In the genomic region with DNA sequence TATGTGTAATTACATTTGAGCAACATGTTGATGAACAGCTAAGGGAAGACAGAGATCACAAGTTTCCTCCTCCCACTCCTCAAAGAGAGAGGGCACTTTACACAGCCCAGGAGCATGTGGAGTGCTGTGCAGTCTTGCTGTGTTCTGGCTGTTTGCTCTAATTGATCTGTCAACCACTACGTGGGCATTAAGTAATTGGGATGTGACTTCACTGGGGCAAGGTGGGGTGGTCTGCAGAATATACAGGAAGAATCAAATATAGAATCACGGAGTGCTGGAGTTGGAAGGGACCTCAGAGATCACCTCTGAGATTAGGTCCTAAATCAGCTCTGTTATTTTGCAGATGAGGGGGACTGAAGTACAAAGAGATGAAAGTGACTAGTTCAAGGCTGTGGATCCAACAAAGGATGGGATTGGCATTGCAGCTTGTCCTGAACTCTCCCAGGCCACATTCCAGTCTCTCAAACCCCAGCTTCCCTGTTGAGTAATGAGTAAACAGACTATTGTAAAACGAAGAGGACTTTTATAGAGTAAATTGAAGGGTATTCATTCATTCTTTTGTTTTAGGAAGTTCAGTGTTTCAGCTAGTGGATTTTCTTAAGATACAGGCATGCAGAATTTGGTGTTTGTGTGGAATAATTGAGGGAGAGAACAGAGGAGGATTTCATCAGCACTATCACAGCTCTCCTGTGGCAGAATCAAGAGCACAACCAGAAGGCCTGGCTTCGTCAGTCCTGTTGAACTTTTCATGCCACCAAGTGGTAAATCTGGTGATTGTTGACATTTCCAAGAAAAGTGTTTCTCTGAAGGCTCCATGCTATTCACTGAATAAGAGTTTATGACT, we compare ENCODE assay signal across 16 cellular contexts. TPM values are rescaled to one million over a fixed set of nuclear protein-coding genes. Genes with fewer than 3 reads are reported as not detected.
DNase-seq lines count a peak whose midpoint lies in the region; ATAC-seq, FAIRE-seq and TF ChIP-seq lines count a peak whose summit lies in the region.
"Had no signal": no experiment of that assay in that cellular context is flagged by ENCODE, and none has a peak within 500 bp of the region (broad histone marks: within the 10 kb centered on the region; RNA-seq: fewer than 3 reads in every experiment).

No MANE protein-coding gene starts in this region.

- H3K23ac ChIP-seq in mesenchymal stem cell (ENCODE audit: low read length in 2 of 2): no peak overlapping the region

- no peaks in the 10 kb centered on the region for H3K36me3 Mint-ChIP-seq in natural killer cell treated with Interleukin-12 subunit alpha and Interleukin-12 subunit beta and Interleukin-15 and Interleukin-18, amount 100 ng/mL, for 72 hours
- H3K36me3 Mint-ChIP-seq: activated CD4-positive, alpha-beta memory T cell treated with anti-CD3 and anti-CD28 coated beads for 36 hours had no signal

- TF ChIP-seq POLR2A in K562 (conservative IDR thresholded peaks at IDR 0.05): no peak

- POLR2A ChIA-PET in K562 (lab: Yijun Ruan, JAX): interaction anchor here (1.1 kb wide), 1 partner anchor 22 kb away, joined by 3 read pairs; the partner anchor contains the start of gene NOS1AP

- H4K91ac ChIP-seq in mesenchymal stem cell (ENCODE audit: low read length): no peak overlapping the region

- H2BK120ac ChIP-seq in mesenchymal stem cell (ENCODE audit: low read depth, low read length): no peak overlapping the region

- H3K9me2 ChIP-seq in MM.1S (replicated peaks; ENCODE audit: insufficient read depth, low read length): no peaks in the 10 kb centered on the region

- in situ Hi-C loops in K562 (cut with MboI): no loop called here

- no peak for TF ChIP-seq RAD21 in K562 (CRISPR knock-in tag; conservative IDR thresholded peaks at IDR 0.05 in 1 of 2, IDR thresholded peaks at IDR 0.05 in 1 of 2)

- H3F3A ChIP-seq in MM.1S (ENCODE audit: insufficient read depth, low read length): no peaks in the 10 kb centered on the region

- no peaks in the 10 kb centered on the region; the same call in 2 of the 3 replicates for H3K36me3 ChIP-seq in K562 (ENCODE audit: control insufficient read depth, insufficient read depth, low read length)
- H3K36me3 ChIP-seq in mesenchymal stem cell (ENCODE audit: control insufficient read depth in 1 of 2, insufficient read depth in 2 of 2, low read depth in 1 of 2, low read length in 2 of 2): no peaks in the 10 kb centered on the region
- no peaks in the 10 kb centered on the region for H3K36me3 ChIP-seq in MM.1S (replicated peaks; ENCODE audit: insufficient read depth, low read length)
- H3K36me3 ChIP-seq: cardiac muscle cell, lower lobe of right lung, transverse colon had no signal

- H3K4me3 Mint-ChIP-seq in natural killer cell treated with Interleukin-12 subunit alpha and Interleukin-12 subunit beta and Interleukin-15 and Interleukin-18, amount 100 ng/mL, for 72 hours: no peak overlapping the region
- H3K4me3 Mint-ChIP-seq: activated CD4-positive, alpha-beta memory T cell treated with anti-CD3 and anti-CD28 coated beads for 36 hours; T-helper 2 cell treated with Interferon-gamma antibody and Interleukin-4, amounts not matched to agents 5 μg/mL and 100 μg/mL, for 36 hours had no signal

- TF ChIP-seq EP300 in K562 (IDR thresholded peaks at IDR 0.05; ENCODE audit: low read length): no peak

- H3K9me1 ChIP-seq in K562 (ENCODE audit: control insufficient read depth, insufficient read depth, low read length): no peaks in the 10 kb centered on the region

- no peaks in the 10 kb centered on the region for H3K9me3 Mint-ChIP-seq in natural killer cell treated with Interleukin-12 subunit alpha and Interleukin-12 subunit beta and Interleukin-15 and Interleukin-18, amount 100 ng/mL, for 72 hours
- H3K9me3 Mint-ChIP-seq: activated CD4-positive, alpha-beta memory T cell treated with anti-CD3 and anti-CD28 coated beads for 36 hours; T-helper 2 cell treated with Interferon-gamma antibody and Interleukin-4, amounts not matched to agents 5 μg/mL and 100 μg/mL, for 36 hours had no signal

- no peak overlapping the region for H3K4ac ChIP-seq in mesenchymal stem cell (ENCODE audit: low read depth in 1 of 2, low read length in 2 of 2)

- H3K79me1 ChIP-seq in mesenchymal stem cell (replicated peaks; ENCODE audit: low read length, poor library complexity, severe bottlenecking): peaks cover 2% of the 10 kb centered on the region

- H3K79me2 ChIP-seq in K562 (ENCODE audit: control insufficient read depth, insufficient read depth, low read length) (no peaks in the 10 kb centered on the region), MM.1S (ENCODE audit: low read length) (no peaks in the 10 kb centered on the region)

- no peak for FAIRE-seq in K562 (lab: Jason Lieb, UNC)

- WGBS in K562 (ENCODE audit: insufficient coverage, low coverage, missing lambda C conversion rate): 0% methylated on average over 4 of the region's 4 CpGs
- WGBS in mesenchymal stem cell: 9% methylated on average over 4 of the region's 4 CpGs

- H4K20me1 ChIP-seq in K562 (replicated peaks; ENCODE audit: control insufficient read depth, insufficient read depth, low read length) (no peaks in the 10 kb centered on the region), MM.1S (ENCODE audit: insufficient read depth, low read length) (no peaks in the 10 kb centered on the region)

- no peak overlapping the region for H2BK15ac ChIP-seq in mesenchymal stem cell (ENCODE audit: low read depth, poor library complexity, severe bottlenecking)

- H3K27ac ChIP-seq in K562 (ENCODE audit: extremely low read depth, low read depth, low read length) (no peak overlapping the region), mesenchymal stem cell (ENCODE audit: low read length, poor library complexity, severe bottlenecking) (no peak overlapping the region), MM.1S (ENCODE audit: low read length) (no peak overlapping the region)
- H3K27ac ChIP-seq: cardiac muscle cell, lower lobe of right lung had no signal

- no peak overlapping the region for H3K14ac ChIP-seq in mesenchymal stem cell (ENCODE audit: low read length in 2 of 2)

- DNase-seq in Ammon's horn (ENCODE audit: low spot score): peak; percentile 47
- DNase-seq in HuH-7 (ENCODE audit: low spot score): peak; percentile 23
- DNase-seq in K562 (ENCODE audit: extremely low read depth in 1 of 4, low spot score in 3 of 4): no peak
- DNase-seq in mesenchymal stem cell: peak; percentile 62
- no peak for DNase-seq in epidermal melanocyte (ENCODE audit: insufficient read length, low spot score)
- DNase-seq in natural killer cell treated with Interleukin-12 subunit alpha and Interleukin-12 subunit beta and Interleukin-15 and Interleukin-18, amount 100 ng/mL, for 72 hours (ENCODE audit: low spot score): no peak
- no peak for DNase-seq in MM.1S
- no peak for DNase-seq in NCI-H345 treated with DMSO at 0.1 percent for 48 hours (lab: John Stamatoyannopoulos, UW; ENCODE audit: unreplicated experiment)
- DNase-seq: activated CD4-positive, alpha-beta memory T cell treated with anti-CD3 and anti-CD28 coated beads for 36 hours; activated gamma-delta T cell; lower lobe of right lung; NCI-H1105; NCI-H446; transverse colon had no signal

- H3K18ac ChIP-seq in mesenchymal stem cell (ENCODE audit: low read depth in 1 of 2, low read length in 2 of 2): no peak overlapping the region

- no peaks in the 10 kb centered on the region for H3K4me1 Mint-ChIP-seq in natural killer cell treated with Interleukin-12 subunit alpha and Interleukin-12 subunit beta and Interleukin-15 and Interleukin-18, amount 100 ng/mL, for 72 hours (ENCODE audit: low read depth in 2 of 2)

- no peak for ATAC-seq in K562
- no peak for ATAC-seq in natural killer cell treated with Interleukin-12 subunit alpha and Interleukin-12 subunit beta and Interleukin-15 and Interleukin-18, amount 100 ng/mL, for 72 hours
- ATAC-seq: lower lobe of right lung had no signal

- BruUV-seq in K562 (replicated peaks; lab: Mats Ljungman, UMichigan): no TSS peak

- H2BK12ac ChIP-seq in mesenchymal stem cell (ENCODE audit: low read length in 2 of 2): peak overlapping the region in 1 of 2 experiments; percentile 59

- H3K27ac Mint-ChIP-seq in natural killer cell treated with Interleukin-12 subunit alpha and Interleukin-12 subunit beta and Interleukin-15 and Interleukin-18, amount 100 ng/mL, for 72 hours: no peak overlapping the region
- H3K27ac Mint-ChIP-seq: activated CD4-positive, alpha-beta memory T cell treated with anti-CD3 and anti-CD28 coated beads for 36 hours; T-helper 2 cell treated with Interferon-gamma antibody and Interleukin-4, amounts not matched to agents 5 μg/mL and 100 μg/mL, for 36 hours had no signal

- CTCF ChIA-PET in K562 (lab: Yijun Ruan, JAX; ENCODE audit: low intra/inter-chr PET ratio): no interaction called here

- no peak overlapping the region for H2BK5ac ChIP-seq in mesenchymal stem cell (ENCODE audit: low read depth, low read length, poor library complexity, severe bottlenecking)

- peaks cover 22 to 37% of the 10 kb centered on the region in 2 donors for H3K27me3 Mint-ChIP-seq in natural killer cell treated with Interleukin-12 subunit alpha and Interleukin-12 subunit beta and Interleukin-15 and Interleukin-18, amount 100 ng/mL, for 72 hours

- no peak overlapping the region for H2AK5ac ChIP-seq in mesenchymal stem cell (ENCODE audit: low read length, severe bottlenecking)

- H2AFZ ChIP-seq in K562 (ENCODE audit: low read depth, low read length): no peak overlapping the region
- H2AFZ ChIP-seq in mesenchymal stem cell (ENCODE audit: low read depth, low read length): no peak overlapping the region
- H2AFZ ChIP-seq in MM.1S (ENCODE audit: low read length): no peak overlapping the region

- no peak overlapping the region for H4K8ac ChIP-seq in mesenchymal stem cell (ENCODE audit: low read length)

- no peaks in the 10 kb centered on the region; a peak in 1 of 5 replicates for H3K4me1 ChIP-seq in K562 (replicated peaks in 1 of 2; ENCODE audit: control insufficient read depth in 2 of 2, insufficient read depth in 2 of 2, low read length in 2 of 2)
- H3K4me1 ChIP-seq in mesenchymal stem cell (ENCODE audit: control insufficient read depth, insufficient read depth, low read depth, low read length): peaks cover 1% of the 10 kb centered on the region
- no peaks in the 10 kb centered on the region for H3K4me1 ChIP-seq in MM.1S (ENCODE audit: low read length)
- H3K4me1 ChIP-seq: lower lobe of right lung had no signal

- H3K9ac ChIP-seq in K562 (ENCODE audit: insufficient read depth in 1 of 2, low read depth in 2 of 2, low read length in 2 of 2): no peak overlapping the region
- H3K9ac ChIP-seq in mesenchymal stem cell (ENCODE audit: low read length): no peak overlapping the region
- H3K9ac ChIP-seq in MM.1S (ENCODE audit: low read length): no peak overlapping the region

- intact Hi-C loops in K562 (cut with micrococcal nuclease): no loop called here

- H3K4me2 ChIP-seq in K562 (ENCODE audit: insufficient read depth, low read length) (no peak overlapping the region), mesenchymal stem cell (ENCODE audit: low read length, poor library complexity, severe bottlenecking) (no peak overlapping the region), MM.1S (ENCODE audit: low read depth, low read length) (no peak overlapping the region)

- no peak overlapping the region for H3K4me3 ChIP-seq in K562
- no peak overlapping the region for H3K4me3 ChIP-seq in mesenchymal stem cell (ENCODE audit: insufficient read depth in 1 of 2, low read depth in 1 of 2, low read length in 2 of 2)
- H3K4me3 ChIP-seq in MM.1S (ENCODE audit: low read length): no peak overlapping the region
- H3K4me3 ChIP-seq: cardiac muscle cell, lower lobe of right lung, transverse colon had no signal

- no peaks in the 10 kb centered on the region; a peak in 2 of 5 replicates for H3K27me3 ChIP-seq in K562 (ENCODE audit: control insufficient read depth in 2 of 2, insufficient read depth in 2 of 2, low read length in 2 of 2)
- peaks cover 0 to 9% of the 10 kb centered on the region in 2 experiments for H3K27me3 ChIP-seq in mesenchymal stem cell (ENCODE audit: control insufficient read depth in 1 of 2, insufficient read depth in 1 of 2, low read length in 2 of 2)
- no peaks in the 10 kb centered on the region for H3K27me3 ChIP-seq in MM.1S (replicated peaks; ENCODE audit: insufficient read depth, low read length)
- H3K27me3 ChIP-seq: cardiac muscle cell, transverse colon had no signal

- H3K9me3 ChIP-seq in K562 (replicated peaks; ENCODE audit: control insufficient read depth, insufficient read depth, low read depth, low read length) (no peaks in the 10 kb centered on the region), mesenchymal stem cell (ENCODE audit: control insufficient read depth, low read length) (no peaks in the 10 kb centered on the region), MM.1S (replicated peaks; ENCODE audit: insufficient read depth, low read length) (no peaks in the 10 kb centered on the region)
- H3K9me3 ChIP-seq: lower lobe of right lung, transverse colon had no signal

- TF ChIP-seq CTCF in K562 (IDR thresholded peaks at IDR 0.05 in 2 of 3, conservative IDR thresholded peaks at IDR 0.05 in 1 of 3; ENCODE audit: insufficient read depth in 2 of 3, low read depth in 1 of 3, low read length in 3 of 3) (no peak), MM.1S (IDR thresholded peaks at IDR 0.05; ENCODE audit: low read length) (no peak)

RNA-seq across cellular contexts. Expression of gene NOS1AP, which starts 22.4 kb away (rescaled TPM):
- 2.7 and 3.0 TPM in 2 replicates for total RNA-seq in K562 (2011; cell fraction: chromatin; rRNA removed; ENCODE audit: low replicate concordance)
- 1.7 and 2.5 TPM in 2 replicates for total RNA-seq in K562 (2011; cell fraction: nucleolus; rRNA removed)
- total RNA-seq in K562 (2011; cell fraction: nucleoplasm; rRNA removed): 2.3 and 2.8 TPM in 2 replicates
- 0.41 and 0.45 TPM in 2 replicates for total RNA-seq in K562 (2014; rRNA removed)
- total RNA-seq in K562 (2014; rRNA removed; fragmentation: Illumina TruSeq; extraction: Trizol): 0.13 and 0.15 TPM in 2 replicates
- 0.15 and 0.18 TPM in 2 replicates for total RNA-seq in K562 (2015; rRNA removed; fragmentation: Illumina TruSeq; extraction: Trizol)
- total RNA-seq in K562 (2021): 0.54 and 0.95 TPM in 2 replicates
- 0.22 and 0.45 TPM in 2 replicates for polyA plus RNA-seq in K562 (2011; rRNA removed)
- 0.38 and 0.64 TPM in 2 replicates for polyA plus RNA-seq in K562 (2011; cell fraction: cytosol; rRNA removed)
- polyA plus RNA-seq in K562 (2011; cell fraction: nucleus; rRNA removed): 1.5 and 1.9 TPM in 2 replicates
- polyA plus RNA-seq in K562 (2012): 0.35 and 1.0 TPM in 2 replicates
- 0.27 and 0.46 TPM in 2 replicates for polyA plus RNA-seq in K562 (2014; fragmentation: Illumina TruSeq; extraction: Trizol)
- polyA plus RNA-seq in K562 (2014; fragmentation: Nextera tagmentation; extraction: Ambion mirVana): under 1 TPM; 0.07 to 0.10 TPM
- polyA plus RNA-seq in K562 (2014; rRNA removed): 1.5 TPM in 2 replicates
- polyA minus RNA-seq in K562 (2011; rRNA and poly(A)+ RNA removed): 0.91 and 1.1 TPM in 2 replicates
- polyA minus RNA-seq in K562 (2011; cell fraction: cytosol; rRNA and poly(A)+ RNA removed): 0.48 and 1.4 TPM in 2 replicates
- 1.6 and 2.9 TPM in 2 replicates for polyA minus RNA-seq in K562 (2011; cell fraction: nucleus; rRNA and poly(A)+ RNA removed)
- 0.50 TPM for polyA plus RNA-seq in mesenchymal stem cell (2013, experiment 1 of 2)
- polyA plus RNA-seq in mesenchymal stem cell (2013, experiment 2 of 2): 0.63 TPM
- total RNA-seq in natural killer cell treated with Interleukin-12 subunit alpha and Interleukin-12 subunit beta and Interleukin-15 and Interleukin-18, amount 100 ng/mL, for 72 hours: under 1 TPM in 1 of 2 donors, not detected in 1; 0.12 TPM

Comparison
In these comparisons a context has a peak if more than half of its experiments do, and no peak if none do; other contexts are left out.
1. DNase-seq: peak in Ammon's horn (single experiment), HuH-7 (single experiment) and mesenchymal stem cell (single experiment); none in K562 (0 of 4), epidermal melanocyte (single experiment), natural killer cell treated with Interleukin-12 subunit alpha and Interleukin-12 subunit beta and Interleukin-15 and Interleukin-18, amount 100 ng/mL, for 72 hours (single experiment), MM.1S (single experiment) and NCI-H345 treated with DMSO at 0.1 percent for 48 hours (single experiment).